1 cellular context compared by ENCODE assay signal in the genomic region with DNA sequence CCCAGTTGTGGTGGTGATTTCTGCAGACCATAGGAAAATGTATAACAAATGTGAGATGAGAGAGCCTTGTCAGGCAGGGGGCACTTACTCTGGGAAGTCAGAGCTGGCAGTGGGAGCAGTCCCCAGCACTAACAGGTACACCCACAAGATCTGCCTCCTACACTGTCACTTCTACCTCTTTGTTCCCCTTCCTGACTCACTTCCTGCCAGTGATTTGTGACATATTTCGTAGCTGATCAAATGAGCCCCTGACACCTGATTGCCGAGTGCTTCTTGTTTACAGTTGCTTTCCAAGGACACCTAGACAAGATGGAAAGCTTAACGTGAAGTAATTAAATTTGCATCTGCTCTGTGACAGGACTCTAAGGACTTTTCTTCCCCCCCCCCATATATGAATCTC.
TF ChIP-seq lines count a peak whose summit lies in the region.

No MANE protein-coding gene starts in this region.

TF ChIP-seq in HepG2, 621 proteins besides CTCF, POLR2A, EP300 and RAD21 (continued from another document):
- TF ChIP-seq, protein P1, sequence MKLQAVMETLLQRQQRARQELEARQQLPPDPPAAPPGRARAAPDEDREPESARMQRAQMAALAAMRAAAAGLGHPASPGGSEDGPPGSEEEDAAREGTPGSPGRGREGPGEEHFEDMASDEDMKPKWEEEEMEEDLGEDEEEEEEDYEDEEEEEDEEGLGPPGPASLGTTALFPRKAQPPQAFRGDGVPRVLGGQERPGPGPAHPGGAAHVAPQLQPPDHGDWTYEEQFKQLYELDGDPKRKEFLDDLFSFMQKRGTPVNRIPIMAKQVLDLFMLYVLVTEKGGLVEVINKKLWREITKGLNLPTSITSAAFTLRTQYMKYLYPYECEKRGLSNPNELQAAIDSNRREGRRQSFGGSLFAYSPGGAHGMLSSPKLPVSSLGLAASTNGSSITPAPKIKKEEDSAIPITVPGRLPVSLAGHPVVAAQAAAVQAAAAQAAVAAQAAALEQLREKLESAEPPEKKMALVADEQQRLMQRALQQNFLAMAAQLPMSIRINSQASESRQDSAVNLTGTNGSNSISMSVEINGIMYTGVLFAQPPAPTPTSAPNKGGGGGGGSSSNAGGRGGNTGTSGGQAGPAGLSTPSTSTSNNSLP (IDR thresholded peaks at IDR 0.05; ENCODE audit: low read depth, low read length) = peak; percentile 66; the same call in 1 of the 2 replicates
- no peak for TF ChIP-seq SP4 (CRISPR knock-in tag; IDR thresholded peaks at IDR 0.05)
- peak; percentile 78; the same call in 1 of the 2 replicates for TF ChIP-seq SOX5 (CRISPR knock-in tag; IDR thresholded peaks at IDR 0.05; ENCODE audit: borderline replicate concordance)
- TF ChIP-seq SALL1 (CRISPR knock-in tag; IDR thresholded peaks at IDR 0.05) = 0 out of 2 replicates have a peak, but pooled peaks have one; percentile 26
- TF ChIP-seq, protein P2, sequence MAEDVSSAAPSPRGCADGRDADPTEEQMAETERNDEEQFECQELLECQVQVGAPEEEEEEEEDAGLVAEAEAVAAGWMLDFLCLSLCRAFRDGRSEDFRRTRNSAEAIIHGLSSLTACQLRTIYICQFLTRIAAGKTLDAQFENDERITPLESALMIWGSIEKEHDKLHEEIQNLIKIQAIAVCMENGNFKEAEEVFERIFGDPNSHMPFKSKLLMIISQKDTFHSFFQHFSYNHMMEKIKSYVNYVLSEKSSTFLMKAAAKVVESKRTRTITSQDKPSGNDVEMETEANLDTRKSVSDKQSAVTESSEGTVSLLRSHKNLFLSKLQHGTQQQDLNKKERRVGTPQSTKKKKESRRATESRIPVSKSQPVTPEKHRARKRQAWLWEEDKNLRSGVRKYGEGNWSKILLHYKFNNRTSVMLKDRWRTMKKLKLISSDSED (CRISPR knock-in tag; IDR thresholded peaks at IDR 0.05) = no peak
- TF ChIP-seq ETV5 (CRISPR knock-in tag; IDR thresholded peaks at IDR 0.05; ENCODE audit: borderline replicate concordance) = peak; percentile 87; the same call in 1 of the 2 replicates
- peak; percentile 73 for TF ChIP-seq TBX3 (IDR thresholded peaks at IDR 0.05; ENCODE audit: borderline replicate concordance)
- no peak for TF ChIP-seq SOX13 (IDR thresholded peaks at IDR 0.05)
- peak in 1 of 2 experiments; percentile 49; a peak in 1 of 4 replicates for TF ChIP-seq SOX13 (CRISPR knock-in tag; conservative IDR thresholded peaks at IDR 0.05 in 1 of 2, IDR thresholded peaks at IDR 0.05 in 1 of 2)
- TF ChIP-seq, protein P3, sequence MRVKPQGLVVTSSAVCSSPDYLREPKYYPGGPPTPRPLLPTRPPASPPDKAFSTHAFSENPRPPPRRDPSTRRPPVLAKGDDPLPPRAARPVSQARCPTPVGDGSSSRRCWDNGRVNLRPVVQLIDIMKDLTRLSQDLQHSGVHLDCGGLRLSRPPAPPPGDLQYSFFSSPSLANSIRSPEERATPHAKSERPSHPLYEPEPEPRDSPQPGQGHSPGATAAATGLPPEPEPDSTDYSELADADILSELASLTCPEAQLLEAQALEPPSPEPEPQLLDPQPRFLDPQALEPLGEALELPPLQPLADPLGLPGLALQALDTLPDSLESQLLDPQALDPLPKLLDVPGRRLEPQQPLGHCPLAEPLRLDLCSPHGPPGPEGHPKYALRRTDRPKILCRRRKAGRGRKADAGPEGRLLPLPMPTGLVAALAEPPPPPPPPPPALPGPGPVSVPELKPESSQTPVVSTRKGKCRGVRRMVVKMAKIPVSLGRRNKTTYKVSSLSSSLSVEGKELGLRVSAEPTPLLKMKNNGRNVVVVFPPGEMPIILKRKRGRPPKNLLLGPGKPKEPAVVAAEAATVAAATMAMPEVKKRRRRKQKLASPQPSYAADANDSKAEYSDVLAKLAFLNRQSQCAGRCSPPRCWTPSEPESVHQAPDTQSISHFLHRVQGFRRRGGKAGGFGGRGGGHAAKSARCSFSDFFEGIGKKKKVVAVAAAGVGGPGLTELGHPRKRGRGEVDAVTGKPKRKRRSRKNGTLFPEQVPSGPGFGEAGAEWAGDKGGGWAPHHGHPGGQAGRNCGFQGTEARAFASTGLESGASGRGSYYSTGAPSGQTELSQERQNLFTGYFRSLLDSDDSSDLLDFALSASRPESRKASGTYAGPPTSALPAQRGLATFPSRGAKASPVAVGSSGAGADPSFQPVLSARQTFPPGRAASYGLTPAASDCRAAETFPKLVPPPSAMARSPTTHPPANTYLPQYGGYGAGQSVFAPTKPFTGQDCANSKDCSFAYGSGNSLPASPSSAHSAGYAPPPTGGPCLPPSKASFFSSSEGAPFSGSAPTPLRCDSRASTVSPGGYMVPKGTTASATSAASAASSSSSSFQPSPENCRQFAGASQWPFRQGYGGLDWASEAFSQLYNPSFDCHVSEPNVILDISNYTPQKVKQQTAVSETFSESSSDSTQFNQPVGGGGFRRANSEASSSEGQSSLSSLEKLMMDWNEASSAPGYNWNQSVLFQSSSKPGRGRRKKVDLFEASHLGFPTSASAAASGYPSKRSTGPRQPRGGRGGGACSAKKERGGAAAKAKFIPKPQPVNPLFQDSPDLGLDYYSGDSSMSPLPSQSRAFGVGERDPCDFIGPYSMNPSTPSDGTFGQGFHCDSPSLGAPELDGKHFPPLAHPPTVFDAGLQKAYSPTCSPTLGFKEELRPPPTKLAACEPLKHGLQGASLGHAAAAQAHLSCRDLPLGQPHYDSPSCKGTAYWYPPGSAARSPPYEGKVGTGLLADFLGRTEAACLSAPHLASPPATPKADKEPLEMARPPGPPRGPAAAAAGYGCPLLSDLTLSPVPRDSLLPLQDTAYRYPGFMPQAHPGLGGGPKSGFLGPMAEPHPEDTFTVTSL (CRISPR knock-in tag; IDR thresholded peaks at IDR 0.05; ENCODE audit: borderline replicate concordance) = peak; percentile 67; the same call in 1 of the 2 replicates
- peak; percentile 94 for TF ChIP-seq FOSL2 (CRISPR knock-in tag; IDR thresholded peaks at IDR 0.05)
- TF ChIP-seq MED1 (CRISPR knock-in tag; IDR thresholded peaks at IDR 0.05) = peak; percentile 54
- peak; percentile 26; the same call in 1 of the 2 replicates for TF ChIP-seq MEIS2 (CRISPR knock-in tag; IDR thresholded peaks at IDR 0.05)
- peak; percentile 57; the same call in 1 of the 2 replicates for TF ChIP-seq JUND (CRISPR knock-in tag; IDR thresholded peaks at IDR 0.05)
- TF ChIP-seq SYNCRIP (IDR thresholded peaks at IDR 0.05; ENCODE audit: insufficient read depth, low read depth, low read length) = no peak
